Comparison of ENCODE assay signal across 15 cellular contexts in genomic region chr16:88767546-88767945, GRCh38. TPM values are rescaled to one million over a fixed set of nuclear protein-coding genes. Genes with fewer than 3 reads are reported as not detected.
DNase-seq lines count a peak whose midpoint lies in the region; ATAC-seq, FAIRE-seq and TF ChIP-seq lines count a peak whose summit lies in the region.
"Had no signal": no experiment of that assay in that cellular context is flagged by ENCODE, and none has a peak within 500 bp of the region (broad histone marks: within the 10 kb centered on the region; RNA-seq: fewer than 3 reads in every experiment).

No MANE protein-coding gene starts in this region.

- H3K27me3 ChIP-seq in PC-9 (ENCODE audit: insufficient read depth, low read depth) (no peaks in the 10 kb centered on the region), H1 (replicated peaks in 1 of 4; ENCODE audit: control insufficient read depth in 3 of 4, extremely low read depth in 1 of 4, insufficient read depth in 3 of 4, low read length in 3 of 4) (no peaks in the 10 kb centered on the region), aorta (ENCODE audit: control insufficient read depth in 1 of 2, insufficient read depth in 2 of 2, low read length in 1 of 2) (no peaks in the 10 kb centered on the region)
- H3K27me3 ChIP-seq: testis had no signal

- POLR2A ChIA-PET in PC-9 (lab: Charles Lee; ENCODE audit: unreplicated experiment) = interaction anchor here (0.6 kb wide), 1 partner anchor 10 kb away, joined by 3 read pairs; no protein-coding TSS in a partner anchor
- POLR2A ChIA-PET in H1 (lab: Charles Lee; ENCODE audit: partially characterized antibody) = interaction anchor here (0.7 to 1.8 kb wide), 7 partner anchors 8 to 45 kb away, joined by 3 to 10 read pairs (median 3); no protein-coding TSS in a partner anchor

- no TSS peak for BruUV-seq in PC-9 (replicated peaks; lab: Mats Ljungman, UMichigan)

- peak overlapping the region; percentile 28; the same call in 1 of the 2 replicates for H4K8ac ChIP-seq in H1 (ENCODE audit: extremely low read depth, insufficient read depth, low read length)

- TF ChIP-seq CTCF in C4-2B (conservative IDR thresholded peaks at IDR 0.05) = no peak
- TF ChIP-seq CTCF in PC-9 (conservative IDR thresholded peaks at IDR 0.05) = no peak
- TF ChIP-seq CTCF in H1 (IDR thresholded peaks at IDR 0.05; ENCODE audit: control extremely low read depth in 1 of 3, insufficient read depth in 1 of 3, low read depth in 1 of 3, low read length in 3 of 3) = no peak

- no peak overlapping the region for H2BK5ac ChIP-seq in H1 (ENCODE audit: low read depth, low read length)

- DNase-seq in PC-9 (no peak), H1 (ENCODE audit: low read depth in 1 of 2, low spot score in 2 of 2) (no peak), sciatic nerve (ENCODE audit: low spot score) (no peak), DMS53 (lab: John Stamatoyannopoulos, UW) (no peak), dedifferentiated amniotic fluid mesenchymal stem cell (ENCODE audit: extremely low spot score) (no peak), aorta (no peak), SK-N-DZ (ENCODE audit: low spot score) (no peak)
- DNase-seq: activated effector memory CD4-positive, alpha-beta T cell treated with anti-CD3 and anti-CD28 coated beads, Interleukin-2, amount 50 U/mL, for 16 hours; KBM-7; stimulated activated CD4-positive, alpha-beta T cell treated with anti-CD3 and anti-CD28 coated beads, Interleukin-2, amount 100 ng/mL, for 48 hours; testis had no signal

- H3K4me2 ChIP-seq in PC-9 = peak overlapping the region; percentile 23; the same call in 1 of the 2 replicates
- H3K4me2 ChIP-seq in H1 (ENCODE audit: insufficient read depth in 1 of 2, low read depth in 2 of 2, low read length in 2 of 2) = no peak overlapping the region

- peak overlapping the region; percentile 13 for H4K91ac ChIP-seq in H1 (replicated peaks; ENCODE audit: insufficient read length, low read length)

- H2BK12ac ChIP-seq in H1 (ENCODE audit: low read depth, low read length) = no peak overlapping the region

- H2AFZ ChIP-seq in PC-9 (no peak overlapping the region), H1 (ENCODE audit: low read length) (no peak overlapping the region)
- H2AFZ ChIP-seq: parathyroid adenoma had no signal

- no peak for TF ChIP-seq EP300 in H1 (IDR thresholded peaks at IDR 0.05; ENCODE audit: borderline replicate concordance in 1 of 2, low read depth in 2 of 2, low read length in 2 of 2)

- H2AK5ac ChIP-seq in H1 (ENCODE audit: low read depth, low read length) = no peak overlapping the region

- H3K79me2 ChIP-seq in PC-9 (ENCODE audit: low read depth) (peaks cover 83% of the 10 kb centered on the region), H1 (ENCODE audit: control insufficient read depth in 1 of 2, insufficient read depth in 2 of 2, low read length in 2 of 2) (peaks cover 0 to 6% of the 10 kb centered on the region in 2 experiments; a peak in 1 of 4 replicates)

- no peak overlapping the region for H3K14ac ChIP-seq in H1 (ENCODE audit: insufficient read length)

- H3K9ac ChIP-seq in H1 (replicated peaks in 1 of 4; ENCODE audit: extremely low read depth in 1 of 4, low read depth in 3 of 4, low read length in 3 of 4) = no peak overlapping the region
- H3K9ac ChIP-seq: parathyroid adenoma had no signal

- H3K56ac ChIP-seq in H1 (replicated peaks; ENCODE audit: insufficient read length, low read depth, low read length) = no peak overlapping the region

- peak overlapping the region; percentile 53; the same call in 1 of the 2 replicates for H2BK15ac ChIP-seq in H1 (ENCODE audit: low read length)

- intact Hi-C loops in PC-9 (cut with micrococcal nuclease; ENCODE audit: unreplicated experiment) = no loop called here
- intact Hi-C loops in sciatic nerve (cut with DNase I) = no loop called here
- intact Hi-C loops in aorta (cut with DNase I) = no loop called here

- H3K79me1 ChIP-seq in H1 (ENCODE audit: low read depth, low read length) = peaks cover 6% of the 10 kb centered on the region

- H3K9me3 ChIP-seq in PC-9 (ENCODE audit: insufficient read depth, low read depth) = no peaks in the 10 kb centered on the region
- H3K9me3 ChIP-seq in H1 (ENCODE audit: insufficient read depth in 2 of 2, low read depth in 1 of 2, low read length in 1 of 2) = no peaks in the 10 kb centered on the region
- H3K9me3 ChIP-seq in aorta (ENCODE audit: control insufficient read depth, low read length) = no peaks in the 10 kb centered on the region
- H3K9me3 ChIP-seq: testis had no signal

- no peak overlapping the region for H2BK120ac ChIP-seq in H1 (replicated peaks; ENCODE audit: low read depth, low read length)

- CTCF ChIA-PET in PC-9 (lab: Charles Lee) = interaction anchor here (1.1 kb wide), 1 partner anchor 30 kb away, joined by 5 read pairs; no protein-coding TSS in a partner anchor
- CTCF ChIA-PET in H1 (lab: Charles Lee; ENCODE audit: partially characterized antibody) = interaction anchor here (0.7 to 25.0 kb wide), 9 partner anchors 8 to 50 kb away, joined by 3 to 251 read pairs (median 6); no protein-coding TSS in a partner anchor

- H4K5ac ChIP-seq in H1 (ENCODE audit: insufficient read length, low read depth, low read length) = no peak overlapping the region

- no peak overlapping the region; the same call in 1 of the 2 replicates for H3K18ac ChIP-seq in H1 (ENCODE audit: extremely low read depth, low read length)

- H3K4me3 ChIP-seq in PC-9 (no peak overlapping the region), H1 (ENCODE audit: extremely low read depth in 1 of 4, insufficient read depth in 2 of 4, low read depth in 3 of 4, low read length in 4 of 4) (no peak overlapping the region), aorta (ENCODE audit: low read length in 2 of 2) (no peak overlapping the region)
- H3K4me3 ChIP-seq: lung, testis had no signal

- H3F3A ChIP-seq in PC-9 (ENCODE audit: insufficient read depth, low read depth) = peaks cover 76% of the 10 kb centered on the region

- H3K36me3 ChIP-seq in PC-9 (ENCODE audit: low read depth) = no peaks in the 10 kb centered on the region
- H3K36me3 ChIP-seq in H1 (ENCODE audit: control insufficient read depth in 2 of 4, insufficient read depth in 4 of 4, low read length in 3 of 4) = no peaks in the 10 kb centered on the region
- H3K36me3 ChIP-seq in aorta (ENCODE audit: control insufficient read depth in 1 of 2, insufficient read depth in 2 of 2, low read length in 1 of 2) = no peaks in the 10 kb centered on the region

- H4K20me1 ChIP-seq in PC-9 (ENCODE audit: insufficient read depth) = peaks cover 54% of the 10 kb centered on the region
- peaks cover 2 to 4% of the 10 kb centered on the region in 2 experiments for H4K20me1 ChIP-seq in H1 (replicated peaks in 1 of 2; ENCODE audit: control insufficient read depth in 1 of 2, insufficient read depth in 2 of 2, low read length in 2 of 2)

- H3K4ac ChIP-seq in H1 (replicated peaks; ENCODE audit: insufficient read length, low read depth, low read length) = no peak overlapping the region

- H3K9me2 ChIP-seq in PC-9 (ENCODE audit: insufficient read depth) = no peaks in the 10 kb centered on the region

- 90% methylated on average over 7 of the region's 8 CpGs; no CpG with 5 or more reads in 1 of the 2 experiments for WGBS in H1 (ENCODE audit: extremely low coverage in 1 of 2, insufficient coverage in 1 of 2, insufficient read length in 1 of 2, insufficient replicate concordance in 2 of 2, low coverage in 1 of 2, low lambda C conversion rate in 2 of 2, missing lambda C conversion rate in 1 of 2), 2 experiments
- WGBS in aorta, 2 donors = 67 to 81% methylated on average over 8 of the region's 8 CpGs

- H3K23me2 ChIP-seq in H1 (ENCODE audit: low read depth, low read length) = no peaks in the 10 kb centered on the region; the same call in 1 of the 2 replicates

- H3K4me1 ChIP-seq in PC-9 (replicated peaks; ENCODE audit: insufficient read depth) = peaks cover 94% of the 10 kb centered on the region
- peaks cover 10 to 57% (median 42%) of the 10 kb centered on the region in 4 experiments for H3K4me1 ChIP-seq in H1 (replicated peaks in 1 of 4; ENCODE audit: control insufficient read depth in 3 of 4, insufficient read depth in 4 of 4, low read length in 3 of 4)
- H3K4me1 ChIP-seq in aorta (ENCODE audit: control insufficient read depth in 1 of 2, insufficient read depth in 2 of 2, low read length in 2 of 2) = no peaks in the 10 kb centered on the region

- no peak overlapping the region for H3K23ac ChIP-seq in H1 (ENCODE audit: insufficient read length)

- ATAC-seq in sciatic nerve (peak; percentile 3), aorta (ENCODE audit: low FRiP score) (no peak)

- TF ChIP-seq POLR2A in H1 (IDR thresholded peaks at IDR 0.05; ENCODE audit: control extremely low read depth in 1 of 2, low read depth in 2 of 2, low read length in 2 of 2) = no peak

- peak overlapping the region; percentile 61; the same call in 1 of the 2 replicates for H2BK20ac ChIP-seq in H1 (ENCODE audit: low read length)

- no peak for FAIRE-seq in H1 (lab: Jason Lieb, UNC)
- FAIRE-seq: colon had no signal

- peak overlapping the region; percentile 98 for H3K27ac ChIP-seq in C4-2B
- H3K27ac ChIP-seq in PC-9 = no peak overlapping the region
- no peak overlapping the region for H3K27ac ChIP-seq in H1 (ENCODE audit: low read depth, low read length)
- H3K27ac ChIP-seq in aorta (ENCODE audit: low read depth in 1 of 2, low read length in 2 of 2) = no peak overlapping the region
- H3K27ac ChIP-seq: parathyroid adenoma, testis had no signal

- TF ChIP-seq RAD21 in H1 (IDR thresholded peaks at IDR 0.05 in 1 of 2, conservative IDR thresholded peaks at IDR 0.05 in 1 of 2; ENCODE audit: low read depth in 2 of 2, low read length in 2 of 2) = no peak

RNA-seq across cellular contexts. Expression of gene PIEZO1, which starts 17.5 kb away (rescaled TPM):
- total RNA-seq in PC-9 (2021) (391 and 426 TPM in 2 replicates), sciatic nerve (111 TPM), aorta (100 to 1,000 TPM; 101 to 120 TPM)
- 63.6 and 67.5 TPM in 2 replicates for total RNA-seq in H1 (2021; fragmentation: NEBNext Ultra II Directional; extraction: Animal tissue kit (Norgen Biotek cat#: 25700))
- polyA plus RNA-seq in H1 (2011; rRNA removed) (42.3 and 62.6 TPM in 2 replicates), aorta (100 to 1,000 TPM in 1 of 2 donors, 10 to 100 TPM in 1; 35.9 to 205 TPM)
- polyA plus RNA-seq in H1 (2011; cell fraction: cytosol; rRNA removed) = 43.1 TPM
- 361 TPM for polyA plus RNA-seq in H1 (2011; cell fraction: nucleus; rRNA removed)
- polyA plus RNA-seq in H1 (2012, experiment 1 of 2) = 37.5 to 75.6 TPM (median 65.9 TPM) in 4 replicates
- polyA plus RNA-seq in H1 (2012, experiment 2 of 2) = 43.7 TPM
- polyA plus RNA-seq in H1 (2013, experiment 1 of 2) = 76.1 TPM
- polyA plus RNA-seq in H1 (2013, experiment 2 of 2) = 73.2 TPM
- polyA minus RNA-seq in H1 (2011; rRNA and poly(A)+ RNA removed) = 19.7 and 34.2 TPM in 2 replicates
- polyA minus RNA-seq in H1 (2011; cell fraction: cytosol; rRNA and poly(A)+ RNA removed) = 33.0 TPM
- polyA minus RNA-seq in H1 (2011; cell fraction: nucleus; rRNA and poly(A)+ RNA removed) = 63.0 TPM
- 37.9 and 52.7 TPM in 2 replicates for polyA plus RNA-seq in SK-N-DZ (2014; cell fraction: cytosol; rRNA removed)
- polyA plus RNA-seq in SK-N-DZ (2014; cell fraction: nucleus; rRNA removed) = 213 and 283 TPM in 2 replicates

RNA-seq across cellular contexts. Expression of gene CDT1, which starts 36.0 kb away (rescaled TPM):
- 73.2 and 95.4 TPM in 2 replicates for total RNA-seq in PC-9 (2021)
- 95.4 and 96.5 TPM in 2 replicates for total RNA-seq in H1 (2021; fragmentation: NEBNext Ultra II Directional; extraction: Animal tissue kit (Norgen Biotek cat#: 25700))
- 76.7 and 141 TPM in 2 replicates for polyA plus RNA-seq in H1 (2011; rRNA removed)
- polyA plus RNA-seq in H1 (2011; cell fraction: cytosol; rRNA removed) = 58.9 TPM
- polyA plus RNA-seq in H1 (2011; cell fraction: nucleus; rRNA removed) = 87.0 TPM
- polyA plus RNA-seq in H1 (2012, experiment 1 of 2) = 38.0 to 88.5 TPM (median 80.4 TPM) in 4 replicates
- 81.9 TPM for polyA plus RNA-seq in H1 (2012, experiment 2 of 2)
- 43.2 TPM for polyA plus RNA-seq in H1 (2013, experiment 1 of 2)
- 40.8 TPM for polyA plus RNA-seq in H1 (2013, experiment 2 of 2)
- 33.2 and 36.2 TPM in 2 replicates for polyA minus RNA-seq in H1 (2011; rRNA and poly(A)+ RNA removed)
- 144 TPM for polyA minus RNA-seq in H1 (2011; cell fraction: cytosol; rRNA and poly(A)+ RNA removed)
- polyA minus RNA-seq in H1 (2011; cell fraction: nucleus; rRNA and poly(A)+ RNA removed) = 89.1 TPM
- total RNA-seq in sciatic nerve = 0.76 TPM
- total RNA-seq in aorta = 1 to 10 TPM in 1 of 2 donors, under 1 TPM in 1; 0.88 to 1.5 TPM
- 1 to 10 TPM in 1 of 2 donors, under 1 TPM in 1; 0.05 to 1.0 TPM for polyA plus RNA-seq in aorta
- 77.2 and 112 TPM in 2 replicates for polyA plus RNA-seq in SK-N-DZ (2014; cell fraction: cytosol; rRNA removed)
- 39.4 and 47.6 TPM in 2 replicates for polyA plus RNA-seq in SK-N-DZ (2014; cell fraction: nucleus; rRNA removed)

RNA-seq across cellular contexts. Expression of gene APRT, which starts 44.2 kb away (rescaled TPM):
- total RNA-seq in PC-9 (2021) = 213 and 226 TPM in 2 replicates
- 221 and 244 TPM in 2 replicates for total RNA-seq in H1 (2021; fragmentation: NEBNext Ultra II Directional; extraction: Animal tissue kit (Norgen Biotek cat#: 25700))
- polyA plus RNA-seq in H1 (2011; rRNA removed) = 267 and 272 TPM in 2 replicates
- polyA plus RNA-seq in H1 (2011; cell fraction: cytosol; rRNA removed) = 183 TPM
- polyA plus RNA-seq in H1 (2011; cell fraction: nucleus; rRNA removed) = 229 TPM
- polyA plus RNA-seq in H1 (2012, experiment 1 of 2) = 277 to 336 TPM (median 307 TPM) in 4 replicates
- 319 TPM for polyA plus RNA-seq in H1 (2012, experiment 2 of 2)
- 268 TPM for polyA plus RNA-seq in H1 (2013, experiment 1 of 2)
- polyA plus RNA-seq in H1 (2013, experiment 2 of 2) = 292 TPM
- 35.1 and 46.4 TPM in 2 replicates for polyA minus RNA-seq in H1 (2011; rRNA and poly(A)+ RNA removed)
- polyA minus RNA-seq in H1 (2011; cell fraction: cytosol; rRNA and poly(A)+ RNA removed) = 153 TPM
- polyA minus RNA-seq in H1 (2011; cell fraction: nucleus; rRNA and poly(A)+ RNA removed) = 113 TPM
- total RNA-seq in sciatic nerve = 46.0 TPM
- 10 to 100 TPM; 60.2 to 61.3 TPM for total RNA-seq in aorta
- polyA plus RNA-seq in aorta = 100 to 1,000 TPM in 1 of 2 donors, 10 to 100 TPM in 1; 88.6 to 116 TPM
- 144 and 169 TPM in 2 replicates for polyA plus RNA-seq in SK-N-DZ (2014; cell fraction: cytosol; rRNA removed)
- 148 and 171 TPM in 2 replicates for polyA plus RNA-seq in SK-N-DZ (2014; cell fraction: nucleus; rRNA removed)

Comparison
In these comparisons a context has a peak if more than half of its experiments do, and no peak if none do; other contexts are left out.
1. RNA of gene CDT1, which starts 36.0 kb away (total RNA-seq): 95.4 to 96.5 TPM in H1 and 73.2 to 95.4 TPM in PC-9; 0.88 to 1.5 TPM in aorta and 0.76 TPM in sciatic nerve (single experiment); every median in the first group is over 10 times any median in the second.